In the genomic region with DNA sequence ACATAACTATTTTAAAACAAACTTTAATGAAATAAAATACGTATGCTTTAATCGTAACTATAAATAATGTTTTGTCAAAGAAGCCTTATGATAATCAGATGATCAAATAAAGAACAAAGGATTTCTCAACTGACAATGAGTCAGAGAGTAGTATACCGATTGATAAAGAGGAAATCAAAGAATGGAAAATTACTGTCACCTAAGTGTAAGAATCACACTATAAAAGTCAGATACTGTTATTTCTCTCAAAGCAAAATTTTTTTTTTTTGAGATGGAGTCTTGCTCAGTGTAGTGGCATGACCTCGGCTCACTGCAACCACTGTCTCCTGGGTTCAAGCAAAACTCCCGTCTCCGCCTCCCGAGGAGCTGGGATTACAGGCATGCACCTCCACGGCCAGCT, we compare ENCODE assay signal across 20 cellular contexts.
"Had no signal": no experiment of that assay in that cellular context is flagged by ENCODE, and none has a peak within 500 bp of the region (broad histone marks: within the 10 kb centered on the region; RNA-seq: fewer than 3 reads in every experiment).

No MANE protein-coding gene starts in this region.

- H3K27ac ChIP-seq: epithelial cell of prostate, SK-N-MC, stomach, testis, upper lobe of left lung, VCaP had no signal

- H3K9me3 Mint-ChIP-seq: effector memory CD8-positive, alpha-beta T cell; natural killer cell; T-cell had no signal

- H3K27ac Mint-ChIP-seq: natural killer cell had no signal

- H3K4me3 ChIP-seq: SK-N-MC, stomach, testis, upper lobe of left lung had no signal

- H3K4me1 ChIP-seq: stomach, testis, upper lobe of left lung had no signal

- H3K27me3 Mint-ChIP-seq: effector memory CD8-positive, alpha-beta T cell; T-cell had no signal

- ATAC-seq: effector memory CD8-positive, alpha-beta T cell; left ventricle myocardium superior; natural killer cell; T-cell had no signal

- H3K4me1 Mint-ChIP-seq: natural killer cell had no signal

- H3K4me3 Mint-ChIP-seq: effector memory CD8-positive, alpha-beta T cell; natural killer cell; T-cell had no signal

- DNase-seq: activated CD4-positive, alpha-beta T cell treated with anti-CD3 and anti-CD28 coated beads for 48 hours; aorta; dermis blood vessel endothelial cell; effector memory CD8-positive, alpha-beta T cell; foreskin melanocyte; kidney glomerular epithelial cell; left ventricle myocardium superior; mesenchymal stem cell; natural killer cell; posterior cingulate gyrus; retina; stimulated activated CD4-positive, alpha-beta T cell treated with anti-CD3 and anti-CD28 coated beads, Interleukin-4, amount 100 ng/mL, for 24 hours; stomach; T-cell; T1000; testis; upper lobe of left lung had no signal

- H3K27me3 ChIP-seq: stomach, testis, upper lobe of left lung had no signal

- H3K9me3 ChIP-seq: stomach, testis, upper lobe of left lung had no signal
